1 cellular context compared by ENCODE assay signal in the genomic region with DNA sequence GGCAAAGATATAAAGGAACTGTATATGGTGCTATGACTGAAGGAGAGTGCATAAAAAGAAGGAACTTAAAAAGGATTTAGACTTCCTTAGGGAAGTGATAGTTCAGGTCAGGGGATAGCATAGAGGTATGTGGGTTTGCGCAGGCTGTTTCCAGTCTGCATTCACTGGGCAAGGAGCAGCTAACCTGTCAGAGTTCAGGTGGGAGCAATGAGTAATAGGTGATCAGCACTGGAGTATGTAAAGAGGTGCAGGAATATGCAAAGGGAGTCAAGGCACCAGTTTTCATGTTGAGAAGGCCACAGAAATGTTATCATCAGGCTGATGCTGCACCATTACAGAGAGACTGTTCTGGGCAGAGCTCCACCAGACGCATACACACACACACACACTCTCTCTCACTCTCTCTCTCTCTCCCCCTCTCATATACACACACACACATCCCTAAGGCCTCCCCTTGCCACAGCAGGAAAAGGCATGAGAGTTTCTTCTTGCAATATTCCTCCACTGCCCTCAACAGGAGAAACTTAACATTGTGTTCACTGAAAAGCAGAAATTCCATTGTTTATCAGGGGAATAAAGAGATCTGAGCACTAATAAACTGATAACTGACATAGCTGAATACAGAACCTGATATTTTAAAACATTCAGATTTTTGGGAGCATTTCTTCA.
TF ChIP-seq lines count a peak whose summit lies in the region.

No MANE protein-coding gene starts in this region.

TF ChIP-seq in WTC11, 78 proteins besides CTCF, POLR2A, EP300 and RAD21 (continued from another document):
- TF ChIP-seq AR (CRISPR knock-in tag; IDR thresholded peaks at IDR 0.05), result no peak
- no peak for TF ChIP-seq ETV6 (CRISPR knock-in tag; IDR thresholded peaks at IDR 0.05)
